ENCODE assay signal across 8 cellular contexts in genomic region chr14:94174622-94175402, GRCh38. TPM values are rescaled to one million over a fixed set of nuclear protein-coding genes. Genes with fewer than 3 reads are reported as not detected.
DNase-seq lines count a peak whose midpoint lies in the region; ATAC-seq and TF ChIP-seq lines count a peak whose summit lies in the region.

No MANE protein-coding gene starts in this region.

- H3K4me2 ChIP-seq in MM.1S (ENCODE audit: low read depth, low read length): peak overlapping the region; percentile 52; the same call in 1 of the 2 replicates
- H3K4me2 ChIP-seq in mammary epithelial cell (ENCODE audit: insufficient read depth, low read depth, low read length): peak overlapping the region; percentile 91

- 10% methylated on average over 2 of the region's 55 CpGs for WGBS in mammary epithelial cell (ENCODE audit: low coverage, missing lambda C conversion rate)
- WGBS in thymus: 3% methylated on average over 54 of the region's 55 CpGs

- DNase-seq in MM.1S: no peak
- DNase-seq in mammary epithelial cell: no peak
- DNase-seq in left lung: peak in 1 of 2 donors; percentile 78
- no peak for DNase-seq in NCI-H187 (lab: John Stamatoyannopoulos, UW)
- DNase-seq in NCI-H2029 (lab: John Stamatoyannopoulos, UW): no peak

- ATAC-seq in left lung: no peak
- no peak for ATAC-seq in HG03457 (IDR thresholded peaks at IDR 0.05; ENCODE audit: unreplicated experiment)

- H3K4me3 ChIP-seq in MM.1S (ENCODE audit: low read length) (peak overlapping the region; percentile 59), mammary epithelial cell (replicated peaks in 1 of 3; ENCODE audit: insufficient read depth in 1 of 3, low read depth in 2 of 3, low read length in 3 of 3) (peak overlapping the region; percentile 68 to 87 (median 70)), left lung (peak overlapping the region; percentile 49 to 61), thymus (ENCODE audit: low read length) (peak overlapping the region; percentile 78)

- H3K27me3 ChIP-seq in MM.1S (replicated peaks; ENCODE audit: insufficient read depth, low read length) (no peaks in the 10 kb centered on the region; the same call in 1 of the 2 replicates), mammary epithelial cell (ENCODE audit: insufficient read depth, low read length) (no peaks in the 10 kb centered on the region), left lung (peaks cover 29 to 83% of the 10 kb centered on the region in 2 donors), thymus (ENCODE audit: control insufficient read depth, insufficient read depth) (peaks cover 35% of the 10 kb centered on the region)

- in situ Hi-C loops in mammary epithelial cell (cut with MboI; ENCODE audit: low sequenced_read_pairs in 2 of 2): no loop called here

- H3K36me3 ChIP-seq in ES-I3 (ENCODE audit: insufficient read depth, low read length): no peaks in the 10 kb centered on the region
- H3K36me3 ChIP-seq in MM.1S (replicated peaks; ENCODE audit: insufficient read depth, low read length): no peaks in the 10 kb centered on the region
- no peaks in the 10 kb centered on the region for H3K36me3 ChIP-seq in mammary epithelial cell (ENCODE audit: insufficient read depth, low read length)
- H3K36me3 ChIP-seq in left lung: no peaks in the 10 kb centered on the region
- no peaks in the 10 kb centered on the region for H3K36me3 ChIP-seq in thymus (ENCODE audit: control insufficient read depth, insufficient read depth)

- dilution Hi-C loops in mammary epithelial cell (cut with HindIII; ENCODE audit: low sequenced_read_pairs): no loop called here

- no peaks in the 10 kb centered on the region for H3K9me3 ChIP-seq in ES-I3 (ENCODE audit: control insufficient read depth, insufficient read depth, low read length)
- H3K9me3 ChIP-seq in MM.1S (replicated peaks; ENCODE audit: insufficient read depth, low read length): no peaks in the 10 kb centered on the region
- H3K9me3 ChIP-seq in mammary epithelial cell (replicated peaks; ENCODE audit: insufficient read depth, low read length): no peaks in the 10 kb centered on the region
- no peaks in the 10 kb centered on the region for H3K9me3 ChIP-seq in left lung
- no peaks in the 10 kb centered on the region for H3K9me3 ChIP-seq in thymus (ENCODE audit: control insufficient read depth)

- H3K27ac ChIP-seq in MM.1S (ENCODE audit: low read length) (no peak overlapping the region), mammary epithelial cell (ENCODE audit: insufficient read depth, low read depth, low read length) (peak overlapping the region; percentile 45), left lung (no peak overlapping the region), thymus (ENCODE audit: low read depth) (no peak overlapping the region)

- H3K9ac ChIP-seq in ES-I3 (ENCODE audit: low read depth, low read length) (peak overlapping the region; percentile 59; the same call in 1 of the 2 replicates), MM.1S (ENCODE audit: low read length) (no peak overlapping the region), mammary epithelial cell (ENCODE audit: insufficient read depth, low read length) (peak overlapping the region; percentile 64)

- H3F3A ChIP-seq in MM.1S (ENCODE audit: insufficient read depth, low read length): no peaks in the 10 kb centered on the region; the same call in 1 of the 2 replicates

- peaks cover 5% of the 10 kb centered on the region; the same call in 1 of the 2 replicates for H3K4me1 ChIP-seq in ES-I3 (ENCODE audit: insufficient read depth, low read length)
- H3K4me1 ChIP-seq in MM.1S (ENCODE audit: low read length): no peaks in the 10 kb centered on the region
- peaks cover 45% of the 10 kb centered on the region for H3K4me1 ChIP-seq in mammary epithelial cell (ENCODE audit: insufficient read depth, low read length)
- peaks cover 0 to 25% of the 10 kb centered on the region in 2 donors for H3K4me1 ChIP-seq in left lung
- peaks cover 4% of the 10 kb centered on the region for H3K4me1 ChIP-seq in thymus (ENCODE audit: control insufficient read depth, insufficient read depth, low read length)

- BruUV-seq in mammary epithelial cell (replicated peaks; lab: Mats Ljungman, UMichigan): no TSS peak

- H3K79me2 ChIP-seq in MM.1S (ENCODE audit: low read length) (no peaks in the 10 kb centered on the region), mammary epithelial cell (ENCODE audit: insufficient read depth, low read length) (peaks cover 13% of the 10 kb centered on the region)

- no peak overlapping the region for H2AFZ ChIP-seq in MM.1S (ENCODE audit: low read length)
- peak overlapping the region; percentile 87 for H2AFZ ChIP-seq in mammary epithelial cell (ENCODE audit: low read depth, low read length)

- H4K20me1 ChIP-seq in MM.1S (ENCODE audit: insufficient read depth, low read length) (no peaks in the 10 kb centered on the region), mammary epithelial cell (ENCODE audit: insufficient read depth, low read length) (no peaks in the 10 kb centered on the region)

- intact Hi-C loops in mammary epithelial cell (cut with micrococcal nuclease): loop anchor here (5.0 kb wide), 3 partner anchors 93 to 312 kb away; partner anchors contain the start of genes DDX24 and IFI27L1
- intact Hi-C loops in left lung (cut with DNase I): no loop called here

- no peaks in the 10 kb centered on the region for H3K9me2 ChIP-seq in MM.1S (replicated peaks; ENCODE audit: insufficient read depth, low read length)

- TF ChIP-seq CTCF in MM.1S (IDR thresholded peaks at IDR 0.05; ENCODE audit: low read length) (no peak), mammary epithelial cell (conservative IDR thresholded peaks at IDR 0.05 in 1 of 2, IDR thresholded peaks at IDR 0.05 in 1 of 2; ENCODE audit: extremely low read depth in 1 of 2, insufficient read depth in 1 of 2, low read depth in 1 of 2, low read length in 2 of 2) (no peak), left lung (IDR thresholded peaks at IDR 0.05) (no peak)

- CTCF ChIA-PET in mammary epithelial cell (lab: Charles Lee; ENCODE audit: low non-redundant PET): interaction anchor here (0.6 to 0.8 kb wide), 3 partner anchors 28 to 72 kb away, joined by 4 to 10 read pairs (median 9); no protein-coding TSS in a partner anchor

RNA-seq across cellular contexts. Expression of gene PPP4R4, which starts 0.7 kb away (rescaled TPM):
- total RNA-seq in mammary epithelial cell (10 to 100 TPM in 1 of 2 donors, 1 to 10 TPM in 1; 6.3 to 19.3 TPM), left lung (1 to 10 TPM in 1 of 2 donors, under 1 TPM in 1; 0.52 to 3.7 TPM)
- polyA plus RNA-seq in mammary epithelial cell (5.4 TPM), thymus (1.3 TPM)
- 0.72 TPM for polyA minus RNA-seq in mammary epithelial cell

RNA-seq across cellular contexts. Expression of gene IFI27L2, which starts 45.4 kb away (rescaled TPM):
- 100 to 1,000 TPM in 1 of 2 donors, 10 to 100 TPM in 1; 68.0 to 122 TPM for total RNA-seq in mammary epithelial cell
- 114 TPM for polyA plus RNA-seq in mammary epithelial cell
- polyA minus RNA-seq in mammary epithelial cell: 48.4 TPM
- total RNA-seq in left lung: 10 to 100 TPM; 37.9 to 59.3 TPM
- 118 TPM for polyA plus RNA-seq in thymus
